22 cellular contexts compared by ENCODE assay signal in genomic region chr2:26435106-26435505, GRCh38.
"Had no signal": no experiment of that assay in that cellular context is flagged by ENCODE, and none has a peak within 500 bp of the region (broad histone marks: within the 10 kb centered on the region; RNA-seq: fewer than 3 reads in every experiment).

No MANE protein-coding gene starts in this region.

- DNase-seq: Karpas-422, KG1, MM.1S, NCI-H1092 treated with DMSO at 0.1 percent for 48 hours, NCI-H1436, NCI-H187, NCI-H2029, NCI-H2081 treated with DMSO at 0.1 percent for 48 hours, NCI-H2171, NCI-H226, NCI-H446, NCI-H510A, NCI-H524 treated with DMSO at 0.1 percent for 48 hours, NCI-H69, NCI-H774, SHP77 treated with DMSO at 0.1 percent for 48 hours, SJCRH30 had no signal

- ATAC-seq: Panc1, Right ventricle myocardium inferior, SK-N-SH treated with all-trans-retinoic acid at 6 μM for 48 hours had no signal

- H3K4me3 ChIP-seq: SJCRH30 had no signal

- H3K27ac ChIP-seq: HL-60, SJCRH30 had no signal

- H3K9me3 ChIP-seq: SJCRH30 had no signal

- FAIRE-seq: HTR-8/SVneo had no signal

- H3K36me3 ChIP-seq: SJCRH30 had no signal

- H3K27me3 ChIP-seq: SJCRH30 had no signal
